In genomic region chrX:77565278-77565677, GRCh38 we compare ENCODE assay signal across 25 cellular contexts.
"Had no signal": no experiment of that assay in that cellular context is flagged by ENCODE, and none has a peak within 500 bp of the region (broad histone marks: within the 10 kb centered on the region; RNA-seq: fewer than 3 reads in every experiment).

No MANE protein-coding gene starts in this region.

- H3K4me1 Mint-ChIP-seq: mesothelial cell of epicardium; stimulated activated effector memory CD8-positive, alpha-beta T cell treated with anti-CD3 and anti-CD28 coated beads, Interleukin-12 subunit alpha, Interleukin-12 subunit beta, amount 100 ng/mL, for 72 hours had no signal

- H3K27me3 Mint-ChIP-seq: naive thymus-derived CD4-positive, alpha-beta T cell; progenitor cell of endocrine pancreas; stimulated activated naive CD8-positive, alpha-beta T cell treated with anti-CD3 and anti-CD28 coated beads, Interleukin-15, Interleukin-2, amounts not matched to agents 100 ng/mL and 50 ng/mL, for 24 hours had no signal

- H3K9me3 Mint-ChIP-seq: stimulated activated effector memory CD8-positive, alpha-beta T cell treated with anti-CD3 and anti-CD28 coated beads, Interleukin-12 subunit alpha, Interleukin-12 subunit beta, amount 100 ng/mL, for 72 hours had no signal

- DNase-seq: hippocampal formation; kidney; left colon; left lung; mesendoderm; naive thymus-derived CD4-positive, alpha-beta T cell; ovary; spleen; stimulated activated CD4-positive, alpha-beta T cell treated with anti-CD3 and anti-CD28 coated beads, Interleukin-4, amount 100 ng/mL, for 24 hours; stimulated activated naive CD4-positive, alpha-beta T cell; tibial artery; trophoblast cell; upper lobe of right lung had no signal

- H3K4me3 ChIP-seq: left lung, lung, ovary, right atrium auricular region, skin epidermis, spleen, suprapubic skin, thoracic aorta, tibial artery, upper lobe of right lung had no signal

- H3K9me3 ChIP-seq: left lung, ovary, right atrium auricular region, suprapubic skin, thoracic aorta, upper lobe of right lung had no signal

- H3K27me3 ChIP-seq: ovary, right atrium auricular region, spleen, suprapubic skin, tibial artery, upper lobe of right lung had no signal

- FAIRE-seq: kidney, urothelium cell line had no signal

- H3K4me3 Mint-ChIP-seq: mesothelial cell of epicardium; naive thymus-derived CD4-positive, alpha-beta T cell; natural killer cell treated with Interleukin-12 subunit alpha and Interleukin-12 subunit beta and Interleukin-15 and Interleukin-18, amount 100 ng/mL, for 72 hours; stimulated activated effector memory CD8-positive, alpha-beta T cell treated with anti-CD3 and anti-CD28 coated beads, Interleukin-12 subunit alpha, Interleukin-12 subunit beta, amount 100 ng/mL, for 72 hours; stimulated activated naive CD8-positive, alpha-beta T cell treated with anti-CD3 and anti-CD28 coated beads, Interleukin-15, Interleukin-2, amounts not matched to agents 100 ng/mL and 50 ng/mL, for 24 hours had no signal

- ATAC-seq: left colon; left lung; naive thymus-derived CD4-positive, alpha-beta T cell; natural killer cell treated with Interleukin-12 subunit alpha and Interleukin-12 subunit beta and Interleukin-15 and Interleukin-18, amount 100 ng/mL, for 72 hours; sciatic nerve; stimulated activated effector memory CD8-positive, alpha-beta T cell treated with anti-CD3 and anti-CD28 coated beads, Interleukin-12 subunit alpha, Interleukin-12 subunit beta, amount 100 ng/mL, for 72 hours; upper lobe of right lung had no signal

- H3K27ac Mint-ChIP-seq: mesothelial cell of epicardium; natural killer cell treated with Interleukin-12 subunit alpha and Interleukin-12 subunit beta and Interleukin-15 and Interleukin-18, amount 100 ng/mL, for 72 hours; stimulated activated effector memory CD8-positive, alpha-beta T cell treated with anti-CD3 and anti-CD28 coated beads, Interleukin-12 subunit alpha, Interleukin-12 subunit beta, amount 100 ng/mL, for 72 hours; stimulated activated naive CD8-positive, alpha-beta T cell treated with anti-CD3 and anti-CD28 coated beads, Interleukin-15, Interleukin-2, amounts not matched to agents 100 ng/mL and 50 ng/mL, for 24 hours had no signal

- H3K36me3 ChIP-seq: left lung, ovary, right atrium auricular region, suprapubic skin, thoracic aorta, upper lobe of right lung had no signal

- H3K27ac ChIP-seq: left lung, ovary, right atrium auricular region, skin epidermis, spleen, suprapubic skin, thoracic aorta, tibial artery, upper lobe of right lung had no signal

- H3K4me1 ChIP-seq: left lung, right atrium auricular region, spleen, suprapubic skin, tibial artery, upper lobe of right lung had no signal
